ENCODE assay signal across 23 cellular contexts in the genomic region with DNA sequence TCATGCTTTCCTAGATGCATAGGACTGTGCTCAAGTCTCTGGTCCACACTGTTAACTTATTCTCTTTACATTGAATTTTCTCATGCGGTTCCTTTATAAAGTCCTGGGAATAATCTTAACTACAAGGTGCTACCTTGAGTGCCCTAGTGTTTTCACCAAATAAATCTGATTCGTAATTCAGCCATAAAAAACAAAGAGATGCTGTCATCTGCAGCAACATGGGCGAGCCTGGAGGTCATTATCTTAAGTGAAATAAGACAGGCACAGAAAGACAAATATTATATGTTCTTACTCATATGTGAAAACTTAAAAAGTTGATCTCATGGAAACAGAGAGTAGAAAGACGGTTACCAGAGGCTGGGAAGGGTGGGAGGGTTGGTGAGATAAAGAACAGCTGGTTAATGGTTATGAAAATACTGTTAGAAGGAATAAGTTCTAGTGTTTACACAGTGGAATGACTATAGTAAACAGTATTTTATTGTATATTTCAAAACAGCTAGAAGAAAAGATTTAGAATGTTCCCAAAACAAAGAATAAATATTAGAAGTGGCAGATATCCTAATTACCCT. TPM values are rescaled to one million over a fixed set of nuclear protein-coding genes. Genes with fewer than 3 reads are reported as not detected.
A peak's percentile ranks its signal among the peaks of the same experiment; 100 is the strongest.
DNase-seq lines count a peak whose midpoint lies in the region; ATAC-seq and TF ChIP-seq lines count a peak whose summit lies in the region.
"Had no signal": no experiment of that assay in that cellular context is flagged by ENCODE, and none has a peak within 500 bp of the region (broad histone marks: within the 10 kb centered on the region; RNA-seq: fewer than 3 reads in every experiment).

No MANE protein-coding gene starts in this region.

- no peak overlapping the region for H3K27ac ChIP-seq in PC-3 (ENCODE audit: low read length)
- H3K27ac ChIP-seq in hepatocyte = peak overlapping the region; percentile 45
- peak overlapping the region; percentile 39 to 64 (median 54) for H3K27ac ChIP-seq in transverse colon
- H3K27ac ChIP-seq in esophagus muscularis mucosa (replicated peaks in 1 of 4) = no peak overlapping the region
- H3K27ac ChIP-seq: 22Rv1, BLaER1, GM23248, RWPE1 had no signal

- ATAC-seq in PC-3 = peak; percentile 67
- ATAC-seq: Panc1 had no signal

- 60% methylated on average over 4 of the region's 4 CpGs for WGBS in hepatocyte (ENCODE audit: low lambda C conversion rate, missing lambda C conversion rate)
- WGBS in transverse colon (ENCODE audit: low coverage in 1 of 2), 2 donors = 45 to 46% methylated on average over 4 of the region's 4 CpGs
- WGBS in esophagus muscularis mucosa = 95% methylated on average over 4 of the region's 4 CpGs

- in situ Hi-C loops in transverse colon (cut with MboI; ENCODE audit: low pct_ligation_motif_present in 1 of 4, low pct_unique_long_range_greater_than_20kb in 1 of 4, low sequenced_read_pairs in 3 of 4) = no loop called here

- H3K4me2 ChIP-seq in PC-3 (ENCODE audit: low read length) = no peak overlapping the region
- peak overlapping the region; percentile 9 for H3K4me2 ChIP-seq in hepatocyte
- H3K4me2 ChIP-seq: BLaER1 had no signal

- no peak for TF ChIP-seq CTCF in PC-3 (conservative IDR thresholded peaks at IDR 0.05; ENCODE audit: low read depth, low read length)
- TF ChIP-seq CTCF in hepatocyte (IDR thresholded peaks at IDR 0.05; ENCODE audit: poor library complexity) = no peak
- no peak for TF ChIP-seq CTCF in transverse colon (IDR thresholded peaks at IDR 0.05)
- TF ChIP-seq CTCF in esophagus muscularis mucosa (IDR thresholded peaks at IDR 0.05) = no peak

- H3K36me3 ChIP-seq in PC-3 (ENCODE audit: low read depth, low read length) (peaks cover 26% of the 10 kb centered on the region; the same call in 1 of the 2 replicates), hepatocyte (replicated peaks; ENCODE audit: insufficient read depth, low read depth) (no peaks in the 10 kb centered on the region), transverse colon (peaks cover 0 to 33% (median 2%) of the 10 kb centered on the region in 4 donors), esophagus muscularis mucosa (peaks cover 9 to 76% (median 42%) of the 10 kb centered on the region in 4 donors)

- H4K20me1 ChIP-seq in PC-3 (ENCODE audit: low read length) (no peaks in the 10 kb centered on the region), hepatocyte (ENCODE audit: insufficient read depth, poor library complexity, severe bottlenecking) (no peaks in the 10 kb centered on the region)

- H2AFZ ChIP-seq in PC-3 (ENCODE audit: low read length) (no peak overlapping the region), hepatocyte (no peak overlapping the region)
- H2AFZ ChIP-seq: GM23248 had no signal

- H3K9me3 ChIP-seq in PC-3 (ENCODE audit: low read length) (no peaks in the 10 kb centered on the region), hepatocyte (ENCODE audit: low read depth) (no peaks in the 10 kb centered on the region), transverse colon (no peaks in the 10 kb centered on the region), esophagus muscularis mucosa (no peaks in the 10 kb centered on the region)
- H3K9me3 ChIP-seq: BLaER1 had no signal

- H3K79me2 ChIP-seq in PC-3 (ENCODE audit: low read length) (0 out of 2 replicates have a peak, but pooled peaks cover 3% of the 10 kb centered on the region), hepatocyte (peaks cover 16% of the 10 kb centered on the region)

- H3K27me3 ChIP-seq in PC-3 (ENCODE audit: low read length) (no peaks in the 10 kb centered on the region), hepatocyte (no peaks in the 10 kb centered on the region), transverse colon (no peaks in the 10 kb centered on the region), esophagus muscularis mucosa (no peaks in the 10 kb centered on the region)
- H3K27me3 ChIP-seq: BLaER1 had no signal

- DNase-seq in DMS53 (lab: John Stamatoyannopoulos, UW) (peak; percentile 41), DMS53 treated with DMSO at 0.1 percent for 48 hours (lab: John Stamatoyannopoulos, UW; ENCODE audit: unreplicated experiment) (no peak), PC-3 (no peak), hepatocyte (ENCODE audit: low spot score) (peak; percentile 11), transverse colon (no peak), esophagus muscularis mucosa (ENCODE audit: extremely low spot score) (no peak), UCSD-AML1 (lab: John Stamatoyannopoulos, UW; ENCODE audit: unreplicated experiment) (no peak)
- DNase-seq: CD4-positive, CD25-positive, alpha-beta regulatory T cell; GM23248; H7; KG1; NCI-H1048; NCI-H1417; NCI-H1694; NCI-H2081; NCI-H226; NCI-H510A; NCI-H69; SHP77 had no signal

- TF ChIP-seq EP300 in transverse colon (IDR thresholded peaks at IDR 0.05; ENCODE audit: low read depth) = no peak
- no peak for TF ChIP-seq EP300 in esophagus muscularis mucosa (IDR thresholded peaks at IDR 0.05)

- intact Hi-C loops in PC-3 (cut with micrococcal nuclease) = no loop called here
- intact Hi-C loops in transverse colon (cut with DNase I; ENCODE audit: low total_unique reads) = no loop called here
- intact Hi-C loops in esophagus muscularis mucosa (cut with DNase I) = no loop called here

- TF ChIP-seq POLR2A in transverse colon (IDR thresholded peaks at IDR 0.05) (no peak), esophagus muscularis mucosa (IDR thresholded peaks at IDR 0.05; ENCODE audit: low read depth) (no peak)

- CTCF ChIA-PET in PC-3 (lab: Charles Lee) = no interaction called here

- BruUV-seq in PC-3 (replicated peaks; lab: Mats Ljungman, UMichigan) = no TSS peak

- no peaks in the 10 kb centered on the region for H3F3A ChIP-seq in PC-3 (ENCODE audit: low read length, unreplicated experiment)

- H3K9me2 ChIP-seq in PC-3 (replicated peaks; ENCODE audit: low read length) (no peaks in the 10 kb centered on the region), hepatocyte (replicated peaks; ENCODE audit: insufficient read depth) (no peaks in the 10 kb centered on the region)

- POLR2A ChIA-PET in PC-3 (lab: Charles Lee; ENCODE audit: unreplicated experiment) = no interaction called here

- H3K9ac ChIP-seq in PC-3 (ENCODE audit: low read length) = no peak overlapping the region
- H3K9ac ChIP-seq: BLaER1, GM23248 had no signal

- no peak overlapping the region for H3K4me3 ChIP-seq in PC-3 (ENCODE audit: low read length)
- no peak overlapping the region for H3K4me3 ChIP-seq in hepatocyte
- H3K4me3 ChIP-seq in transverse colon = no peak overlapping the region
- H3K4me3 ChIP-seq in esophagus muscularis mucosa = no peak overlapping the region
- H3K4me3 ChIP-seq: BLaER1, GM23248 had no signal

- H3K4me1 ChIP-seq in PC-3 (ENCODE audit: insufficient read depth, low read length) (no peaks in the 10 kb centered on the region), hepatocyte (ENCODE audit: insufficient read depth) (no peaks in the 10 kb centered on the region), transverse colon (peaks cover 0 to 22% (median 14%) of the 10 kb centered on the region in 4 donors), esophagus muscularis mucosa (no peaks in the 10 kb centered on the region)
- H3K4me1 ChIP-seq: BLaER1 had no signal

RNA-seq across cellular contexts. Expression of a gene that starts 38.3 kb away (rescaled TPM):
- total RNA-seq in PC-3 (2014; rRNA removed) (34.3 and 35.0 TPM in 2 replicates), hepatocyte (38.0 and 39.2 TPM in 2 replicates), transverse colon (100 to 1,000 TPM in 1 of 4 donors, 10 to 100 TPM in 2, 1 to 10 TPM in 1; 9.0 to 115 (median 55.7) TPM), esophagus muscularis mucosa (10 to 100 TPM; 13.9 to 22.0 (median 19.7) TPM)
- polyA plus RNA-seq in hepatocyte = 18.8 and 21.2 TPM in 2 replicates

Comparison
In these comparisons a context has a peak if more than half of its experiments do, and no peak if none do; other contexts are left out.
1. DNase-seq: peak in DMS53 (single experiment) and hepatocyte (single experiment); none in DMS53 treated with DMSO at 0.1 percent for 48 hours (single experiment), PC-3 (single experiment), transverse colon (single experiment), esophagus muscularis mucosa (single experiment) and UCSD-AML1 (single experiment).
2. H3K27ac ChIP-seq: peak in hepatocyte (single experiment) and transverse colon (4 of 4); none in PC-3 (single experiment) and esophagus muscularis mucosa (0 of 4).